35 cellular contexts compared by ENCODE assay signal in genomic region chr11:124183045-124183444, GRCh38. TPM values are rescaled to one million over a fixed set of nuclear protein-coding genes. Genes with fewer than 3 reads are reported as not detected.
"Had no signal": no experiment of that assay in that cellular context is flagged by ENCODE, and none has a peak within 500 bp of the region (broad histone marks: within the 10 kb centered on the region; RNA-seq: fewer than 3 reads in every experiment).

TSS of gene OR10D3 (plus strand) at chr11:124183345. CDS start at chr11:124185270, 1,925 bp downstream.

- H3K27me3 ChIP-seq: dorsolateral prefrontal cortex, esophagus squamous epithelium, gastrocnemius medialis, left lung had no signal

- H3K27ac ChIP-seq: coronary artery, dorsolateral prefrontal cortex, epithelial cell of prostate, esophagus squamous epithelium, gastrocnemius medialis, heart right ventricle, left lung had no signal

- H3K4me3 ChIP-seq: coronary artery, dorsolateral prefrontal cortex, esophagus squamous epithelium, gastrocnemius medialis, heart right ventricle, left lung, lung had no signal

- H3K4me1 ChIP-seq: esophagus squamous epithelium, gastrocnemius medialis, heart right ventricle, left lung had no signal

- H3K36me3 ChIP-seq: esophagus squamous epithelium, gastrocnemius medialis, heart right ventricle, left lung had no signal

- ATAC-seq: esophagus mucosa; gastrocnemius medialis; heart right ventricle; left cardiac atrium; left lung; left ventricle myocardium superior; naive thymus-derived CD4-positive, alpha-beta T cell had no signal

- DNase-seq: dermis blood vessel endothelial cell; dorsolateral prefrontal cortex; effector CD4-positive, alpha-beta T cell; effector memory CD4-positive, alpha-beta T cell; endodermal cell; erythroblast; esophagus squamous epithelium; foreskin fibroblast; foreskin melanocyte; gastrocnemius medialis; glutamatergic neuron; head of caudate nucleus; heart right ventricle; hippocampal formation; left cardiac atrium; left lung; left ventricle myocardium superior; mesenchymal stem cell; midbrain; naive thymus-derived CD4-positive, alpha-beta T cell had no signal

- H3K9me3 ChIP-seq: esophagus squamous epithelium, gastrocnemius medialis, left lung had no signal

- FAIRE-seq: colon, endometrium, islet of Langerhans, keratinocyte had no signal

RNA-seq across cellular contexts. Expression of gene OR10D3, which starts in this region (rescaled TPM):
- total RNA-seq: cerebellum; dermis blood vessel endothelial cell; esophagus mucosa; esophagus squamous epithelium; fibroblast of lung; gastrocnemius medialis; glomerular endothelial cell; heart right ventricle; kidney epithelial cell; left cardiac atrium; left lung; left ventricle myocardium superior; lower leg skin; lung; mononuclear cell; mucosa of gallbladder; naive thymus-derived CD4-positive, alpha-beta T cell had no signal
- polyA plus RNA-seq: fibroblast of lung; heart right ventricle; keratinocyte; lung; naive thymus-derived CD4-positive, alpha-beta T cell had no signal
